ENCODE assay signal across 20 cellular contexts in the genomic region with DNA sequence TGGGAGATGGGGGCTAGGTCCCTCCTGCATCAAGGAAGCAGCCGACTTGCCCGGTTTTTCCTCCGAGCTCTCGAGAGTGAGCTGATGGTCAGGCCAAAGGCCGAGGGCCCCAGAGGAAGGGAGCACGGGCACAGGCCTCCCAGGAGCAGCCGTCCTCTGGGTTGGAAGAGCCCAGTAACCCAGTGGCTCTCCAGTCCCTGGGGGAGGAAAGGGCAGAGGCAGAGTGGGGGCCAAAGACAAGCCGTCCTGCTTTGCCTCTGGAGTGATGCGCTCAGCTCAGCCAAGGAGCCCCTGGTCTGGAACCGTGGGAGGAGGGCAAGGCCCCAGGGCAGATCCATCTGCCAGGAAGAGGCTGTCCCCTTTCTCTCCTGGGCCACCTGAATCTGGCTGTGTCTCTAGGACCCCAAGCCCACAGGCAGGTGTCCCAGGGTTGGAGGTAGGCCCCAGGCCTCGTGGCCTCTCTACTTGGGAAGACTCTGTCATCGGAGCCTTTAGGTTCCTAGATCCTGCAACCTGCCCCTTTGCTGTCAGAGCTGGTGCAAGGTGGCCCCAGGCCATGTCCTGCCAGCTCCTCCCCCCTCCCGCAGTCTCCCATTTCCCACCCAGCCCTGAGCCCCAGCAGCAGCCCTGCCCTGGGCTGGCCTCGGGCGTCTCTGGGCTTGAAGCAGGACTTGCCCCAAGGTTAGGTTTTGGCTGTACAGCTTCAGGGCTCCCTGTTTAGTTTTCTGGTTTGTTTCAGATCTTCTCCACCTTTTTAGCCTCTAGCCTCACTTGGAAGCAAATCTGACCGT.
DNase-seq lines count a peak whose midpoint lies in the region; TF ChIP-seq lines count a peak whose summit lies in the region.
"Had no signal": no experiment of that assay in that cellular context is flagged by ENCODE, and none has a peak within 500 bp of the region (broad histone marks: within the 10 kb centered on the region; RNA-seq: fewer than 3 reads in every experiment).

No MANE protein-coding gene starts in this region.

- H3K4me1 ChIP-seq in testis: no peaks in the 10 kb centered on the region
- H3K4me1 ChIP-seq: left lung, pancreas had no signal

- intact Hi-C loops in testis (cut with DNase I; ENCODE audit: low total_unique reads): no loop called here

- no peak overlapping the region for H3K4me3 ChIP-seq in testis
- H3K4me3 ChIP-seq: GM23338, left lung, pancreas had no signal

- 92 to 97% methylated on average over 9 to 16 of the region's 16 CpGs for WGBS in testis, 2 donors

- no peak for TF ChIP-seq CTCF in GM20000 (IDR thresholded peaks at IDR 0.05; ENCODE audit: extremely low read depth, missing control alignments)
- TF ChIP-seq CTCF in testis (IDR thresholded peaks at IDR 0.05): no peak

- H3K27ac Mint-ChIP-seq in activated CD4-positive, alpha-beta memory T cell treated with anti-CD3 and anti-CD28 coated beads, Interleukin-2, amount 10 ng/mL, durations not matched to agents 7 days and 5 days: no peak overlapping the region
- H3K27ac Mint-ChIP-seq: activated naive CD8-positive, alpha-beta T cell treated with anti-CD3 and anti-CD28 coated beads, Interleukin-2, amount 10 ng/mL, durations not matched to agents 7 days and 5 days; GM23338; immature natural killer cell; naive thymus-derived CD4-positive, alpha-beta T cell had no signal

- H3K4me3 Mint-ChIP-seq in activated CD4-positive, alpha-beta memory T cell treated with anti-CD3 and anti-CD28 coated beads, Interleukin-2, amount 10 ng/mL, durations not matched to agents 7 days and 5 days: no peak overlapping the region
- H3K4me3 Mint-ChIP-seq: activated naive CD8-positive, alpha-beta T cell treated with anti-CD3 and anti-CD28 coated beads, Interleukin-2, amount 10 ng/mL, durations not matched to agents 7 days and 5 days; CD14-positive monocyte; GM23338; immature natural killer cell; naive thymus-derived CD4-positive, alpha-beta T cell had no signal

- TF ChIP-seq POLR2A in testis (IDR thresholded peaks at IDR 0.05): no peak

- DNase-seq in GM20000 (ENCODE audit: low spot score) (peak; percentile 11), islet precursor cell (peak; percentile 47), testis (peak; percentile 7), LoVo (ENCODE audit: low spot score) (no peak), midbrain (lab: John Stamatoyannopoulos, UW) (no peak), NCI-H1694 (lab: John Stamatoyannopoulos, UW) (no peak)
- DNase-seq in activated CD4-positive, alpha-beta memory T cell treated with anti-CD3 and anti-CD28 coated beads, Interleukin-2, amount 10 ng/mL, durations not matched to agents 7 days and 5 days: peak; percentile 6
- DNase-seq: activated CD4-positive, alpha-beta T cell treated with anti-CD3 and anti-CD28 coated beads for 4 hours; activated naive CD8-positive, alpha-beta T cell treated with anti-CD3 and anti-CD28 coated beads, Interleukin-2, amount 10 ng/mL, durations not matched to agents 7 days and 5 days; caudate nucleus; hippocampal formation; immature natural killer cell; Kasumi-1; stimulated activated CD4-positive, alpha-beta T cell treated with anti-CD3 and anti-CD28 coated beads, Interleukin-2, amount 100 ng/mL, for 48 hours; T-helper 2 cell had no signal

- H3K27me3 Mint-ChIP-seq in activated CD4-positive, alpha-beta memory T cell treated with anti-CD3 and anti-CD28 coated beads, Interleukin-2, amount 10 ng/mL, durations not matched to agents 7 days and 5 days: no peaks in the 10 kb centered on the region
- H3K27me3 Mint-ChIP-seq: activated naive CD8-positive, alpha-beta T cell treated with anti-CD3 and anti-CD28 coated beads, Interleukin-2, amount 10 ng/mL, durations not matched to agents 7 days and 5 days had no signal

- POLR2A ChIA-PET in activated CD4-positive, alpha-beta memory T cell treated with anti-CD3 and anti-CD28 coated beads, Interleukin-2, amount 10 ng/mL, durations not matched to agents 7 days and 5 days (lab: Charles Lee): no interaction called here

- no peaks in the 10 kb centered on the region for H3K9me3 Mint-ChIP-seq in activated CD4-positive, alpha-beta memory T cell treated with anti-CD3 and anti-CD28 coated beads, Interleukin-2, amount 10 ng/mL, durations not matched to agents 7 days and 5 days
- H3K9me3 Mint-ChIP-seq: activated naive CD8-positive, alpha-beta T cell treated with anti-CD3 and anti-CD28 coated beads, Interleukin-2, amount 10 ng/mL, durations not matched to agents 7 days and 5 days; GM23338; immature natural killer cell had no signal

- H3K9me3 ChIP-seq in testis: no peaks in the 10 kb centered on the region
- H3K9me3 ChIP-seq: left lung, pancreas had no signal

- H3K36me3 Mint-ChIP-seq in activated CD4-positive, alpha-beta memory T cell treated with anti-CD3 and anti-CD28 coated beads, Interleukin-2, amount 10 ng/mL, durations not matched to agents 7 days and 5 days (ENCODE audit: low read depth): no peaks in the 10 kb centered on the region
- H3K36me3 Mint-ChIP-seq: activated naive CD8-positive, alpha-beta T cell treated with anti-CD3 and anti-CD28 coated beads, Interleukin-2, amount 10 ng/mL, durations not matched to agents 7 days and 5 days; CD14-positive monocyte; immature natural killer cell; naive thymus-derived CD4-positive, alpha-beta T cell had no signal

- H3K4me1 Mint-ChIP-seq in activated CD4-positive, alpha-beta memory T cell treated with anti-CD3 and anti-CD28 coated beads, Interleukin-2, amount 10 ng/mL, durations not matched to agents 7 days and 5 days: no peaks in the 10 kb centered on the region
- H3K4me1 Mint-ChIP-seq: activated naive CD8-positive, alpha-beta T cell treated with anti-CD3 and anti-CD28 coated beads, Interleukin-2, amount 10 ng/mL, durations not matched to agents 7 days and 5 days; immature natural killer cell; naive thymus-derived CD4-positive, alpha-beta T cell had no signal

- no peaks in the 10 kb centered on the region for H3K36me3 ChIP-seq in testis (ENCODE audit: low read depth, missing control alignments)
- H3K36me3 ChIP-seq: left lung, pancreas had no signal

- H3K27me3 ChIP-seq in testis: no peaks in the 10 kb centered on the region
- H3K27me3 ChIP-seq: pancreas had no signal

- CTCF ChIA-PET in activated CD4-positive, alpha-beta memory T cell treated with anti-CD3 and anti-CD28 coated beads, Interleukin-2, amount 10 ng/mL, durations not matched to agents 7 days and 5 days (lab: Charles Lee): no interaction called here

- no peak overlapping the region for H3K27ac ChIP-seq in testis
- H3K27ac ChIP-seq: left lung, pancreas had no signal

Comparison
In these comparisons a context has a peak if more than half of its experiments do, and no peak if none do; other contexts are left out.
1. DNase-seq: peak in GM20000 (single experiment), activated CD4-positive, alpha-beta memory T cell treated with anti-CD3 and anti-CD28 coated beads, Interleukin-2, amount 10 ng/mL, durations not matched to agents 7 days and 5 days (single experiment), islet precursor cell (single experiment) and testis (single experiment); none in LoVo (single experiment), midbrain (single experiment) and NCI-H1694 (single experiment).